1 cellular context compared by ENCODE assay signal in the genomic region with DNA sequence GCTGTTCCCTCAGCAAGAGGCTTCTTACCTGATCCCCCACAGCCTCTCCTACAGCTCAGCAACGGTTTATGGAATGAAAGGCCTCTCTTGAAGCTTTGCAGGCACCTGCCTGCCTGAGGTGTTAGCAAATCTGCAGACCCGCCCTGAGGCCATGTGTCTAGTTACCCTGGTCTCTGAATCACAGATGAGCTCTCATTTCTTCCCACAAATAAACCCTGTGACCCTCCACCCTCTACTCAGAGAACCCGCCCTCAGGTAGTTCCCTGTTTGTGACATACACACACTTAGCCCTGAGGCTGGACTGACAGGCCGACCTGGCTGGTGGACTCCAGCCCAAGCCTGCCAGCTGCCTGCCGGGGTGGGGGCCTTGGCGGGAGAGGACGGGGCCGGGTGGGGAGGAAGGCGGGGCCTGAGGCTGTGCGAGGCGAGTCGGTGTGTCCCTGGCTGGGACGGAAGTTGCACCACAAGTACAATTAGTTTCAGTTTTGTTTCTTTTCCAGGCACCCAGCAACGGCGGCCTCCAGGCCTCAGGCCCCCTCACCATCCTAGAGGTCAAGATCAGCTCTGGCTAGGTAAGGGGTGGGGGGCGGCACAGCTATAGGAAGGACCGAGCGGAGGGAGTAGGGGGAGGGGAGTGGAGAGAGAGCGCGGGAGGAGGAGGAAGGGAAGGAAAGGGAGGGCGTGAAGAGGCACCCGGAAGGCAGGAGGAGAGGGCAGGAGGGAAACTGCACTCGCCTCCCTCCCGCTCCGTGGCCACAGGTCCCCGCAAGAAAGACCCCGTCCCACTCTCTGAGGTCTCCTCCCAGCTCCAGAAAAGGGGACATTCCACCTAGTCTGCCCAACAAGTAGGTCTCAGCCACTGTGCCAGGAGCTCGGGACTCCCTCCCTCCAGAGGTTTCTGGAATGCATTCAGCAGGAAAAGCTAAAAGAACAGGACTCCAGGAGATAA.
TF ChIP-seq lines count a peak whose summit lies in the region.

A gene with protein sequence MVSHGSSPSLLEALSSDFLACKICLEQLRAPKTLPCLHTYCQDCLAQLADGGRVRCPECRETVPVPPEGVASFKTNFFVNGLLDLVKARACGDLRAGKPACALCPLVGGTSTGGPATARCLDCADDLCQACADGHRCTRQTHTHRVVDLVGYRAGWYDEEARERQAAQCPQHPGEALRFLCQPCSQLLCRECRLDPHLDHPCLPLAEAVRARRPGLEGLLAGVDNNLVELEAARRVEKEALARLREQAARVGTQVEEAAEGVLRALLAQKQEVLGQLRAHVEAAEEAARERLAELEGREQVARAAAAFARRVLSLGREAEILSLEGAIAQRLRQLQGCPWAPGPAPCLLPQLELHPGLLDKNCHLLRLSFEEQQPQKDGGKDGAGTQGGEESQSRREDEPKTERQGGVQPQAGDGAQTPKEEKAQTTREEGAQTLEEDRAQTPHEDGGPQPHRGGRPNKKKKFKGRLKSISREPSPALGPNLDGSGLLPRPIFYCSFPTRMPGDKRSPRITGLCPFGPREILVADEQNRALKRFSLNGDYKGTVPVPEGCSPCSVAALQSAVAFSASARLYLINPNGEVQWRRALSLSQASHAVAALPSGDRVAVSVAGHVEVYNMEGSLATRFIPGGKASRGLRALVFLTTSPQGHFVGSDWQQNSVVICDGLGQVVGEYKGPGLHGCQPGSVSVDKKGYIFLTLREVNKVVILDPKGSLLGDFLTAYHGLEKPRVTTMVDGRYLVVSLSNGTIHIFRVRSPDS (plus strand): TSS at position 482 of the 949 bp plus-strand sequence. CDS start 1,832 bp downstream, outside the sequence.

TF ChIP-seq in K562, 482 proteins besides CTCF, POLR2A, EP300 and RAD21 (continued from another document and continues in another):
- TF ChIP-seq MNT (conservative IDR thresholded peaks at IDR 0.05) (peak; percentile 50 to 80; a peak in 3 of 4 replicates), CBFB (CRISPR knock-in tag; IDR thresholded peaks at IDR 0.05) (no peak), ELF1 (tag; IDR thresholded peaks at IDR 0.05) (peak; percentile 88), JUNB (CRISPR knock-in tag; conservative IDR thresholded peaks at IDR 0.05) (no peak), ZNF253 (CRISPR knock-in tag; conservative IDR thresholded peaks at IDR 0.05) (no peak), RCOR1 (IDR thresholded peaks at IDR 0.05; ENCODE audit: borderline replicate concordance in 1 of 2, low read depth in 2 of 2, low read length in 2 of 2) (0 out of 4 replicates have a peak, but pooled peaks of 1 of the 2 experiments have one; percentile 19), CREB3 (tag; conservative IDR thresholded peaks at IDR 0.05; ENCODE audit: low read depth) (0 out of 2 replicates have a peak, but pooled peaks have one; percentile 26), GTF2B (IDR thresholded peaks at IDR 0.05; ENCODE audit: extremely low read depth, insufficient read length) (no peak), ZNF354B (CRISPR knock-in tag; IDR thresholded peaks at IDR 0.05) (no peak), LCOR (CRISPR knock-in tag; IDR thresholded peaks at IDR 0.05) (0 out of 2 replicates have a peak, but pooled peaks have one; percentile 36), HOXB6 (CRISPR knock-in tag; IDR thresholded peaks at IDR 0.05; ENCODE audit: borderline replicate concordance) (no peak), ZNF217 (CRISPR knock-in tag; IDR thresholded peaks at IDR 0.05) (no peak), NFIX (CRISPR knock-in tag; IDR thresholded peaks at IDR 0.05; ENCODE audit: low read depth) (no peak), HDAC1 (IDR thresholded peaks at IDR 0.05) (peak in 1 of 2 experiments; percentile 94; a peak in 2 of 4 replicates), XRCC3 (IDR thresholded peaks at IDR 0.05) (no peak), ZNF766 (CRISPR knock-in tag; conservative IDR thresholded peaks at IDR 0.05) (peak; percentile 79), NCOA4 (IDR thresholded peaks at IDR 0.05; ENCODE audit: partially characterized antibody) (no peak), ZNF197 (CRISPR knock-in tag; IDR thresholded peaks at IDR 0.05; ENCODE audit: low read depth) (no peak), RBBP5 (IDR thresholded peaks at IDR 0.05; ENCODE audit: borderline replicate concordance, insufficient read depth, low read length, poor library complexity, severe bottlenecking) (peak; percentile 57), FOSL1 (tag; conservative IDR thresholded peaks at IDR 0.05) (no peak; the same call in 1 of the 2 replicates), ATF1 (CRISPR knock-in tag; IDR thresholded peaks at IDR 0.05) (no peak), ATF1 (tag; IDR thresholded peaks at IDR 0.05) (0 out of 2 replicates have a peak, but pooled peaks have one; percentile 14), HINFP (tag; conservative IDR thresholded peaks at IDR 0.05; ENCODE audit: low read depth) (no peak), ZNF311 (CRISPR knock-in tag; IDR thresholded peaks at IDR 0.05) (no peak)
- TF ChIP-seq, protein P1, sequence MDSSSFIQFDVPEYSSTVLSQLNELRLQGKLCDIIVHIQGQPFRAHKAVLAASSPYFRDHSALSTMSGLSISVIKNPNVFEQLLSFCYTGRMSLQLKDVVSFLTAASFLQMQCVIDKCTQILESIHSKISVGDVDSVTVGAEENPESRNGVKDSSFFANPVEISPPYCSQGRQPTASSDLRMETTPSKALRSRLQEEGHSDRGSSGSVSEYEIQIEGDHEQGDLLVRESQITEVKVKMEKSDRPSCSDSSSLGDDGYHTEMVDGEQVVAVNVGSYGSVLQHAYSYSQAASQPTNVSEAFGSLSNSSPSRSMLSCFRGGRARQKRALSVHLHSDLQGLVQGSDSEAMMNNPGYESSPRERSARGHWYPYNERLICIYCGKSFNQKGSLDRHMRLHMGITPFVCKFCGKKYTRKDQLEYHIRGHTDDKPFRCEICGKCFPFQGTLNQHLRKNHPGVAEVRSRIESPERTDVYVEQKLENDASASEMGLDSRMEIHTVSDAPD (CRISPR knock-in tag; IDR thresholded peaks at IDR 0.05): no peak
- TF ChIP-seq, protein P2, sequence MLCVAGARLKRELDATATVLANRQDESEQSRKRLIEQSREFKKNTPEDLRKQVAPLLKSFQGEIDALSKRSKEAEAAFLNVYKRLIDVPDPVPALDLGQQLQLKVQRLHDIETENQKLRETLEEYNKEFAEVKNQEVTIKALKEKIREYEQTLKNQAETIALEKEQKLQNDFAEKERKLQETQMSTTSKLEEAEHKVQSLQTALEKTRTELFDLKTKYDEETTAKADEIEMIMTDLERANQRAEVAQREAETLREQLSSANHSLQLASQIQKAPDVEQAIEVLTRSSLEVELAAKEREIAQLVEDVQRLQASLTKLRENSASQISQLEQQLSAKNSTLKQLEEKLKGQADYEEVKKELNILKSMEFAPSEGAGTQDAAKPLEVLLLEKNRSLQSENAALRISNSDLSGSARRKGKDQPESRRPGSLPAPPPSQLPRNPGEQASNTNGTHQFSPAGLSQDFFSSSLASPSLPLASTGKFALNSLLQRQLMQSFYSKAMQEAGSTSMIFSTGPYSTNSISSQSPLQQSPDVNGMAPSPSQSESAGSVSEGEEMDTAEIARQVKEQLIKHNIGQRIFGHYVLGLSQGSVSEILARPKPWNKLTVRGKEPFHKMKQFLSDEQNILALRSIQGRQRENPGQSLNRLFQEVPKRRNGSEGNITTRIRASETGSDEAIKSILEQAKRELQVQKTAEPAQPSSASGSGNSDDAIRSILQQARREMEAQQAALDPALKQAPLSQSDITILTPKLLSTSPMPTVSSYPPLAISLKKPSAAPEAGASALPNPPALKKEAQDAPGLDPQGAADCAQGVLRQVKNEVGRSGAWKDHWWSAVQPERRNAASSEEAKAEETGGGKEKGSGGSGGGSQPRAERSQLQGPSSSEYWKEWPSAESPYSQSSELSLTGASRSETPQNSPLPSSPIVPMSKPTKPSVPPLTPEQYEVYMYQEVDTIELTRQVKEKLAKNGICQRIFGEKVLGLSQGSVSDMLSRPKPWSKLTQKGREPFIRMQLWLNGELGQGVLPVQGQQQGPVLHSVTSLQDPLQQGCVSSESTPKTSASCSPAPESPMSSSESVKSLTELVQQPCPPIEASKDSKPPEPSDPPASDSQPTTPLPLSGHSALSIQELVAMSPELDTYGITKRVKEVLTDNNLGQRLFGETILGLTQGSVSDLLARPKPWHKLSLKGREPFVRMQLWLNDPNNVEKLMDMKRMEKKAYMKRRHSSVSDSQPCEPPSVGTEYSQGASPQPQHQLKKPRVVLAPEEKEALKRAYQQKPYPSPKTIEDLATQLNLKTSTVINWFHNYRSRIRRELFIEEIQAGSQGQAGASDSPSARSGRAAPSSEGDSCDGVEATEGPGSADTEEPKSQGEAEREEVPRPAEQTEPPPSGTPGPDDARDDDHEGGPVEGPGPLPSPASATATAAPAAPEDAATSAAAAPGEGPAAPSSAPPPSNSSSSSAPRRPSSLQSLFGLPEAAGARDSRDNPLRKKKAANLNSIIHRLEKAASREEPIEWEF (CRISPR knock-in tag; IDR thresholded peaks at IDR 0.05): no peak
- TF ChIP-seq, protein P3, sequence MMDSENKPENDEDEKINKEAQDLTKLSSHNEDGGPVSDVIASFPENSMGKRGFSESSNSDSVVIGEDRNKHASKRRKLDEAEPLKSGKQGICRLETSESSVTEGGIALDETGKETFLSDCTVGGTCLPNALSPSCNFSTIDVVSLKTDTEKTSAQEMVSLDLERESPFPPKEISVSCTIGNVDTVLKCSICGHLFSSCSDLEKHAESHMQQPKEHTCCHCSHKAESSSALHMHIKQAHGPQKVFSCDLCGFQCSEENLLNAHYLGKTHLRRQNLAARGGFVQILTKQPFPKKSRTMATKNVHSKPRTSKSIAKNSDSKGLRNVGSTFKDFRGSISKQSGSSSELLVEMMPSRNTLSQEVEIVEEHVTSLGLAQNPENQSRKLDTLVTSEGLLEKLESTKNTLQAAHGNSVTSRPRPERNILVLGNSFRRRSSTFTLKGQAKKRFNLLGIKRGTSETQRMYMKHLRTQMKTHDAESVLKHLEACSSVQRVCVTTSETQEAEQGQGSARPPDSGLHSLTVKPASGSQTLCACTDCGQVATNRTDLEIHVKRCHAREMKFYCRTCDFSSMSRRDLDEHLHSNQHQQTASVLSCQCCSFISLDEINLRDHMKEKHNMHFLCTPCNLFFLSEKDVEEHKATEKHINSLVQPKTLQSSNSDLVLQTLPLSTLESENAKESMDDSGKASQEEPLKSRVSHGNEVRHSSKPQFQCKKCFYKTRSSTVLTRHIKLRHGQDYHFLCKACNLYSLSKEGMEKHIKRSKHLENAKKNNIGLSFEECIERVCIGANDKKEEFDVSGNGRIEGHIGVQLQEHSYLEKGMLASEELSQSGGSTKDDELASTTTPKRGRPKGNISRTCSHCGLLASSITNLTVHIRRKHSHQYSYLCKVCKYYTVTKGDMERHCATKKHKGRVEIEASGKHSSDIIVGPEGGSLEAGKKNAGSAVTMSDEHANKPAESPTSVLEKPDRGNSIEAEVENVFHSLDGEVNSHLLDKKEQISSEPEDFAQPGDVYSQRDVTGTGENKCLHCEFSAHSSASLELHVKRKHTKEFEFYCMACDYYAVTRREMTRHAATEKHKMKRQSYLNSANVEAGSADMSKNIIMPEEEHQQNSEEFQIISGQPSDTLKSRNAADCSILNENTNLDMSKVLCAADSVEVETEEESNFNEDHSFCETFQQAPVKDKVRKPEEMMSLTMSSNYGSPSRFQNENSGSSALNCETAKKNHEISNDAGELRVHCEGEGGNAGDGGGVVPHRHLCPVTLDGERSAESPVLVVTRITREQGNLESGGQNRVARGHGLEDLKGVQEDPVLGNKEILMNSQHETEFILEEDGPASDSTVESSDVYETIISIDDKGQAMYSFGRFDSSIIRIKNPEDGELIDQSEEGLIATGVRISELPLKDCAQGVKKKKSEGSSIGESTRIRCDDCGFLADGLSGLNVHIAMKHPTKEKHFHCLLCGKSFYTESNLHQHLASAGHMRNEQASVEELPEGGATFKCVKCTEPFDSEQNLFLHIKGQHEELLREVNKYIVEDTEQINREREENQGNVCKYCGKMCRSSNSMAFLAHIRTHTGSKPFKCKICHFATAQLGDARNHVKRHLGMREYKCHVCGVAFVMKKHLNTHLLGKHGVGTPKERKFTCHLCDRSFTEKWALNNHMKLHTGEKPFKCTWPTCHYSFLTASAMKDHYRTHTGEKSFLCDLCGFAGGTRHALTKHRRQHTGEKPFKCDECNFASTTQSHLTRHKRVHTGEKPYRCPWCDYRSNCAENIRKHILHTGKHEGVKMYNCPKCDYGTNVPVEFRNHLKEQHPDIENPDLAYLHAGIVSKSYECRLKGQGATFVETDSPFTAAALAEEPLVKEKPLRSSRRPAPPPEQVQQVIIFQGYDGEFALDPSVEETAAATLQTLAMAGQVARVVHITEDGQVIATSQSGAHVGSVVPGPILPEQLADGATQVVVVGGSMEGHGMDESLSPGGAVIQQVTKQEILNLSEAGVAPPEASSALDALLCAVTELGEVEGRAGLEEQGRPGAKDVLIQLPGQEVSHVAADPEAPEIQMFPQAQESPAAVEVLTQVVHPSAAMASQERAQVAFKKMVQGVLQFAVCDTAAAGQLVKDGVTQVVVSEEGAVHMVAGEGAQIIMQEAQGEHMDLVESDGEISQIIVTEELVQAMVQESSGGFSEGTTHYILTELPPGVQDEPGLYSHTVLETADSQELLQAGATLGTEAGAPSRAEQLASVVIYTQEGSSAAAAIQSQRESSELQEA (IDR thresholded peaks at IDR 0.05; ENCODE audit: low read depth): no peak
